22 cellular contexts compared by ENCODE assay signal in the genomic region with DNA sequence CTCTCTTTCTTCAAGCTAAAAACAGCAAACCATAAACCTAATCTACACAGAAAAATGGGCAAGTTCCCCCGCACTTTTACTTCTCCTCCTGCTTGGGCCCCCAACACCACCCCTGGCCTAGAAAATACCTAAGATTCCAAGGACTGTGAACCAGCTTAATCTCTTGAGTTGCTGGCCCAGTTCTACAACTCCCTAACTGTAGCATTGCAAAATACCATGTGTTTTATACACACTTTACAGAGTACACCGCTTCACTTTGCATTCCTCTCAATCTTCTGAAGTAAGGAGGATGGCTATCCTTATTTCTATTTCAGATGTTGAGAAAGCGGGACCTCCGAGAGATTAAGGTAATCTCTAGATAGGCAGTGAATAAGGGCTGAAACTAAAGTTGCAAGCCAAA.
DNase-seq lines count a peak whose midpoint lies in the region; ATAC-seq and TF ChIP-seq lines count a peak whose summit lies in the region.
"Had no signal": no experiment of that assay in that cellular context is flagged by ENCODE, and none has a peak within 500 bp of the region (broad histone marks: within the 10 kb centered on the region; RNA-seq: fewer than 3 reads in every experiment).

No MANE protein-coding gene starts in this region.

- H3K4ac ChIP-seq in trophoblast cell (ENCODE audit: low read depth, low read length) = no peak overlapping the region

- no peak overlapping the region for H4K91ac ChIP-seq in trophoblast cell (ENCODE audit: low read depth, low read length)

- peak; percentile 3 for DNase-seq in GM03348 (ENCODE audit: low spot score)
- DNase-seq in amniotic epithelial cell (ENCODE audit: low read depth) = peak; percentile 88
- no peak for DNase-seq in left lung
- DNase-seq in trophoblast cell = peak; percentile 15 to 81
- DNase-seq in C1 segment of cervical spinal cord (lab: John Stamatoyannopoulos, UW) = no peak
- DNase-seq in HAP-1 (ENCODE audit: low spot score in 2 of 2) = no peak
- no peak for DNase-seq in sigmoid colon
- DNase-seq: 8988T, ACHN, BE2C, Karpas-422, NCI-H1092, NCI-H1417 treated with DMSO at 0.1 percent for 48 hours, NCI-H187 treated with DMSO at 0.1 percent for 48 hours, NCI-H2107, NCI-H446, NCI-H524 treated with DMSO at 0.1 percent for 48 hours, NCI-H774, PC-3 had no signal

- H3K9ac ChIP-seq in trophoblast cell (ENCODE audit: low read length) = no peak overlapping the region

- intact Hi-C loops in left lung (cut with DNase I) (no loop called here), sigmoid colon (cut with DNase I) (no loop called here)

- no peaks in the 10 kb centered on the region for H3K9me3 ChIP-seq in left lung
- no peaks in the 10 kb centered on the region for H3K9me3 ChIP-seq in trophoblast cell (ENCODE audit: insufficient read depth, low read depth, low read length)
- H3K9me3 ChIP-seq in HAP-1 = no peaks in the 10 kb centered on the region
- H3K9me3 ChIP-seq in sigmoid colon = no peaks in the 10 kb centered on the region
- H3K9me3 ChIP-seq: BE2C, SJSA1 had no signal

- H3K27ac ChIP-seq in left lung (no peak overlapping the region), trophoblast cell (ENCODE audit: low read depth, low read length) (no peak overlapping the region), sigmoid colon (no peak overlapping the region)
- H3K27ac ChIP-seq: SJSA1 had no signal

- H3K23ac ChIP-seq in trophoblast cell (ENCODE audit: low read length) = no peak overlapping the region

- H3K4me3 ChIP-seq in left lung (no peak overlapping the region), trophoblast cell (ENCODE audit: low read depth, low read length) (no peak overlapping the region), HAP-1 (no peak overlapping the region), sigmoid colon (no peak overlapping the region)
- H3K4me3 ChIP-seq: SJSA1 had no signal

- no peak overlapping the region for H2BK5ac ChIP-seq in trophoblast cell (ENCODE audit: low read depth, low read length, poor library complexity)

- no peak overlapping the region for H3K14ac ChIP-seq in trophoblast cell (ENCODE audit: low read length)

- TF ChIP-seq POLR2A in sigmoid colon (IDR thresholded peaks at IDR 0.05) = no peak

- H3K27me3 ChIP-seq in left lung (no peaks in the 10 kb centered on the region), trophoblast cell (ENCODE audit: insufficient read depth, low read length) (no peaks in the 10 kb centered on the region), HAP-1 (ENCODE audit: low read depth) (peaks cover 3% of the 10 kb centered on the region; the same call in 1 of the 2 replicates), sigmoid colon (no peaks in the 10 kb centered on the region)
- H3K27me3 ChIP-seq: BE2C, SJSA1 had no signal

- no peak for TF ChIP-seq EP300 in sigmoid colon (IDR thresholded peaks at IDR 0.05)

- H3K4me1 ChIP-seq in left lung (no peaks in the 10 kb centered on the region), trophoblast cell (ENCODE audit: control insufficient read depth in 1 of 2, insufficient read depth in 2 of 2, low read length in 2 of 2) (peaks cover 0 to 4% of the 10 kb centered on the region in 2 experiments), HAP-1 (peaks cover 7% of the 10 kb centered on the region), sigmoid colon (no peaks in the 10 kb centered on the region)
- H3K4me1 ChIP-seq: SJSA1 had no signal

- H2BK12ac ChIP-seq in trophoblast cell (ENCODE audit: low read length) = no peak overlapping the region

- H3K4me2 ChIP-seq in trophoblast cell (ENCODE audit: low read length) = no peak overlapping the region

- no peak for TF ChIP-seq CTCF in left lung (IDR thresholded peaks at IDR 0.05)
- no peak for TF ChIP-seq CTCF in sigmoid colon (IDR thresholded peaks at IDR 0.05)

- H2AFZ ChIP-seq in trophoblast cell (ENCODE audit: insufficient read depth, low read length, poor library complexity) = no peak overlapping the region

- H4K12ac ChIP-seq in trophoblast cell (ENCODE audit: low read depth, low read length) = no peak overlapping the region

- ATAC-seq in left lung = peak; percentile 65
- no peak for ATAC-seq in GM18502 (IDR thresholded peaks at IDR 0.05; ENCODE audit: poor library complexity, unreplicated experiment)
- ATAC-seq: PC-3, Right ventricle myocardium inferior had no signal

- H2AK5ac ChIP-seq in trophoblast cell (ENCODE audit: low read length) = no peak overlapping the region

- no peaks in the 10 kb centered on the region for H3K79me1 ChIP-seq in trophoblast cell (ENCODE audit: low read length)

- H3K36me3 ChIP-seq in left lung = no peaks in the 10 kb centered on the region
- no peaks in the 10 kb centered on the region for H3K36me3 ChIP-seq in trophoblast cell (ENCODE audit: control insufficient read depth in 1 of 2, insufficient read depth in 2 of 2, low read length in 2 of 2)
- H3K36me3 ChIP-seq in HAP-1 (replicated peaks) = no peaks in the 10 kb centered on the region
- no peaks in the 10 kb centered on the region for H3K36me3 ChIP-seq in sigmoid colon
- H3K36me3 ChIP-seq: BE2C, SJSA1 had no signal

- WGBS in trophoblast cell (ENCODE audit: extremely low coverage, insufficient coverage, insufficient read length) = no CpG with 5 or more reads among the region's 4 CpGs
- 78 to 93% methylated on average over 4 of the region's 4 CpGs for WGBS in sigmoid colon, 2 donors

- no peak overlapping the region for H2BK120ac ChIP-seq in trophoblast cell (ENCODE audit: insufficient read depth, low read length, poor library complexity)

- H3K79me2 ChIP-seq in trophoblast cell (ENCODE audit: control insufficient read depth, insufficient read depth, low read length, poor library complexity) = no peaks in the 10 kb centered on the region

- no peak overlapping the region for H3K18ac ChIP-seq in trophoblast cell (ENCODE audit: low read length)

- in situ Hi-C loops in HAP-1 (cut with MboI; ENCODE audit: low sequenced_read_pairs) = no loop called here

- no peak overlapping the region for H4K8ac ChIP-seq in trophoblast cell (ENCODE audit: low read depth, low read length)

Comparison
In these comparisons a context has a peak if more than half of its experiments do, and no peak if none do; other contexts are left out.
1. DNase-seq: peak in GM03348 (single experiment), amniotic epithelial cell (single experiment) and trophoblast cell (2 of 2); none in left lung (0 of 2), C1 segment of cervical spinal cord (0 of 14), HAP-1 (0 of 2) and sigmoid colon (single experiment).